11 cellular contexts compared by ENCODE assay signal in genomic region chr12:46210835-46211439, GRCh38. TPM values are rescaled to one million over a fixed set of nuclear protein-coding genes. Genes with fewer than 3 reads are reported as not detected.
DNase-seq lines count a peak whose midpoint lies in the region; ATAC-seq and TF ChIP-seq lines count a peak whose summit lies in the region.
"Had no signal": no experiment of that assay in that cellular context is flagged by ENCODE, and none has a peak within 500 bp of the region (broad histone marks: within the 10 kb centered on the region; RNA-seq: fewer than 3 reads in every experiment).

No MANE protein-coding gene starts in this region.

- peaks cover 5% of the 10 kb centered on the region for H3K36me3 ChIP-seq in cardiac muscle cell
- H3K36me3 ChIP-seq in upper lobe of right lung: no peaks in the 10 kb centered on the region
- H3K36me3 ChIP-seq: thoracic aorta had no signal

- H3K9me3 ChIP-seq in cardiac muscle cell (ENCODE audit: low read depth): no peaks in the 10 kb centered on the region
- no peaks in the 10 kb centered on the region for H3K9me3 ChIP-seq in upper lobe of right lung
- H3K9me3 ChIP-seq: thoracic aorta had no signal

- H3K36me3 Mint-ChIP-seq in activated CD8-positive, alpha-beta T cell treated with anti-CD3 and anti-CD28 coated beads, Interleukin-2, amount 10 ng/mL, durations not matched to agents 7 days and 5 days (ENCODE audit: low read depth): peaks cover 83% of the 10 kb centered on the region
- peaks cover 20 to 38% (median 20%) of the 10 kb centered on the region in 3 donors for H3K36me3 Mint-ChIP-seq in immature natural killer cell

- POLR2A ChIA-PET in activated CD8-positive, alpha-beta T cell treated with anti-CD3 and anti-CD28 coated beads, Interleukin-2, amount 10 ng/mL, durations not matched to agents 7 days and 5 days (lab: Charles Lee): interaction anchor here (1.0 to 4.3 kb wide), 2 partner anchors 55 to 58 kb away, joined by 4 to 44 read pairs; partner anchors contain the start of gene SLC38A1

- intact Hi-C loops in cardiac septum (cut with DNase I) (no loop called here), upper lobe of right lung (cut with DNase I) (no loop called here)

- H3K4me3 ChIP-seq in cardiac muscle cell (no peak overlapping the region), upper lobe of right lung (no peak overlapping the region)
- H3K4me3 ChIP-seq: SK-N-MC, thoracic aorta had no signal

- peak overlapping the region; percentile 34 for H3K4me3 Mint-ChIP-seq in activated CD8-positive, alpha-beta T cell treated with anti-CD3 and anti-CD28 coated beads, Interleukin-2, amount 10 ng/mL, durations not matched to agents 7 days and 5 days
- H3K4me3 Mint-ChIP-seq in immature natural killer cell: peak overlapping the region in 1 of 5 donors; percentile 11

- H3K27ac Mint-ChIP-seq in activated CD8-positive, alpha-beta T cell treated with anti-CD3 and anti-CD28 coated beads, Interleukin-2, amount 10 ng/mL, durations not matched to agents 7 days and 5 days: peak overlapping the region; percentile 87
- H3K27ac Mint-ChIP-seq in immature natural killer cell: peak overlapping the region; percentile 91 to 100 (median 100)

- no peak for DNase-seq in cardiac muscle cell (ENCODE audit: low read depth in 1 of 2, low spot score in 1 of 2)
- DNase-seq in cardiac septum (ENCODE audit: low spot score): no peak
- no peak for DNase-seq in activated CD8-positive, alpha-beta T cell treated with anti-CD3 and anti-CD28 coated beads, Interleukin-2, amount 10 ng/mL, durations not matched to agents 7 days and 5 days
- DNase-seq in immature natural killer cell: no peak
- DNase-seq in upper lobe of right lung: no peak
- DNase-seq in kidney tubule cell (ENCODE audit: low spot score): no peak
- no peak for DNase-seq in glomerular visceral epithelial cell (ENCODE audit: extremely low spot score)
- no peak for DNase-seq in NCI-H2196 treated with DMSO at 0.1 percent for 48 hours (lab: John Stamatoyannopoulos, UW; ENCODE audit: unreplicated experiment)
- DNase-seq: left cardiac atrium had no signal

- H3K27me3 Mint-ChIP-seq in activated CD8-positive, alpha-beta T cell treated with anti-CD3 and anti-CD28 coated beads, Interleukin-2, amount 10 ng/mL, durations not matched to agents 7 days and 5 days (ENCODE audit: low read depth): no peaks in the 10 kb centered on the region
- peaks cover 11 to 15% (median 14%) of the 10 kb centered on the region in 3 donors for H3K27me3 Mint-ChIP-seq in immature natural killer cell (ENCODE audit: low read depth in 3 of 3)

- peak overlapping the region; percentile 34 for H3K27ac ChIP-seq in cardiac muscle cell
- H3K27ac ChIP-seq in upper lobe of right lung: peak overlapping the region; percentile 39

- TF ChIP-seq CTCF in cardiac muscle cell (IDR thresholded peaks at IDR 0.05; ENCODE audit: low read depth, low read length): no peak
- no peak for TF ChIP-seq CTCF in upper lobe of right lung (IDR thresholded peaks at IDR 0.05)

- H3K4me1 ChIP-seq in cardiac muscle cell (ENCODE audit: low read depth) (peaks cover 52% of the 10 kb centered on the region), upper lobe of right lung (peaks cover 13% of the 10 kb centered on the region)

- CTCF ChIA-PET in activated CD8-positive, alpha-beta T cell treated with anti-CD3 and anti-CD28 coated beads, Interleukin-2, amount 10 ng/mL, durations not matched to agents 7 days and 5 days (lab: Charles Lee): no interaction called here

- ATAC-seq in activated CD8-positive, alpha-beta T cell treated with anti-CD3 and anti-CD28 coated beads, Interleukin-2, amount 10 ng/mL, durations not matched to agents 7 days and 5 days: no peak
- peak; percentile 17 for ATAC-seq in upper lobe of right lung

- H3K9me3 Mint-ChIP-seq in activated CD8-positive, alpha-beta T cell treated with anti-CD3 and anti-CD28 coated beads, Interleukin-2, amount 10 ng/mL, durations not matched to agents 7 days and 5 days (ENCODE audit: insufficient read depth): no peaks in the 10 kb centered on the region
- no peaks in the 10 kb centered on the region for H3K9me3 Mint-ChIP-seq in immature natural killer cell

- H3K27me3 ChIP-seq in cardiac muscle cell: no peaks in the 10 kb centered on the region
- H3K27me3 ChIP-seq in upper lobe of right lung: no peaks in the 10 kb centered on the region

- peaks cover 84% of the 10 kb centered on the region for H3K4me1 Mint-ChIP-seq in activated CD8-positive, alpha-beta T cell treated with anti-CD3 and anti-CD28 coated beads, Interleukin-2, amount 10 ng/mL, durations not matched to agents 7 days and 5 days (ENCODE audit: low read depth)
- H3K4me1 Mint-ChIP-seq in immature natural killer cell: peaks cover 78 to 90% of the 10 kb centered on the region in 2 donors

RNA-seq across cellular contexts. Expression of gene SLC38A1, which starts 57.9 kb away (rescaled TPM):
- total RNA-seq in cardiac muscle cell (50.8 and 59.6 TPM in 2 replicates), cardiac septum (64.4 TPM), upper lobe of right lung (58.5 TPM)
- polyA plus RNA-seq in cardiac muscle cell (54.3 and 62.2 TPM in 2 replicates), immature natural killer cell (100 to 1,000 TPM; 173 to 234 (median 210) TPM)
- 100 to 1,000 TPM; 162 to 168 TPM for total RNA-seq in activated CD8-positive, alpha-beta T cell treated with anti-CD3 and anti-CD28 coated beads, Interleukin-2, amount 10 ng/mL, durations not matched to agents 7 days and 5 days
